ENCODE assay signal across 14 cellular contexts in the genomic region with DNA sequence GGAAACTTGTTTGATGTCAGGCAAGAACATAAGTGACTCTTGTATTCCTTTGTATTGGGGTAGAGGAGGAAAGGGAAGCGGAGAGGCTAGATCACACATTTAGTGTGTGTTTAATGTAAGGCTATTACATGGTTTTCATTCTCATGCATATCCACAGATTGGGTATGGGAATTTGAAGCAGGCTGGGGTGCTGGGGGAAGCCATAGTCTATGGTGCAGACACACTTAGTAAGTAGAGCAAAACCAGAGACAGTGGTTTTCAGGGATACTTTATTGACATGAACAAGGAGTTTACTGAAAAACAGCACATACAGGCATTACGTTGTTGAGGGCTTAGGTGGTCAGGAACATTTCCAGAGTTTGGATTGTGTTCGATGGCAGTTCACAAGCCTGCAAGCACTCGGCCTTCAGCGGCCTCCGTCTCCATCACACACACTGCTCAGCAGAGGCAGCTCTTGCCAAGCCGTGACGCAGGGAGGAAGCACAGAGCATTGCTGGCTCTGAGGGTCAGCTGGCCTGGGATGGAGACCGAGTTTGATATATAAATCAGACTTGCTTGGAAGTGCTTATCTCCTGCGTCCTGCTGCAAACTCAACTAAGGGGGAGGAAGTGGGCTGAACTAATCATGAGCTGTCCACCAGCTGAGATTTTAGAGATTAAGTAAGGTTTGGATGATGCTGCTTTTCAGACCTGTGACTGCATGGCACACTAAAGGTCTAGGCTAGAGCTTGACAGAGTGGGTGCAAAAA. TPM values are rescaled to one million over a fixed set of nuclear protein-coding genes. Genes with fewer than 3 reads are reported as not detected.
DNase-seq lines count a peak whose midpoint lies in the region; ATAC-seq, FAIRE-seq and TF ChIP-seq lines count a peak whose summit lies in the region.
"Had no signal": no experiment of that assay in that cellular context is flagged by ENCODE, and none has a peak within 500 bp of the region (broad histone marks: within the 10 kb centered on the region; RNA-seq: fewer than 3 reads in every experiment).

No MANE protein-coding gene starts in this region.

- no peak overlapping the region for H3K9ac ChIP-seq in K562 (ENCODE audit: insufficient read depth in 1 of 2, low read depth in 2 of 2, low read length in 2 of 2)

- no peak overlapping the region for H2AFZ ChIP-seq in K562 (ENCODE audit: low read depth, low read length)

- no peak for FAIRE-seq in K562 (lab: Jason Lieb, UNC)

- TF ChIP-seq RAD21 in K562 (CRISPR knock-in tag; conservative IDR thresholded peaks at IDR 0.05 in 1 of 2, IDR thresholded peaks at IDR 0.05 in 1 of 2), result no peak

- H3K9me3 ChIP-seq in K562 (replicated peaks; ENCODE audit: control insufficient read depth, insufficient read depth, low read depth, low read length) (no peaks in the 10 kb centered on the region), right cardiac atrium (ENCODE audit: control insufficient read depth, low read length) (no peaks in the 10 kb centered on the region)

- peak; percentile 11 for DNase-seq in LHCN-M2 (ENCODE audit: low read depth)
- peak in 1 of 4 experiments; percentile 15 for DNase-seq in K562 (ENCODE audit: extremely low read depth in 1 of 4, low spot score in 3 of 4)
- DNase-seq in right cardiac atrium, result peak; percentile 86 to 92 (median 88)
- peak; percentile 2 for DNase-seq in stromal cell of bone marrow (ENCODE audit: low read depth)
- no peak for DNase-seq in DMS153 treated with DMSO at 0.1 percent for 48 hours (lab: John Stamatoyannopoulos, UW; ENCODE audit: unreplicated experiment)
- DNase-seq in NCI-H1105 (lab: John Stamatoyannopoulos, UW), result no peak
- DNase-seq: activated T-cell treated with anti-CD3 and anti-CD28 coated beads for 4 hours; DMS53; foreskin melanocyte; GOT3; NK-92 treated with Interleukin-12 subunit alpha and Interleukin-12 subunit beta, amount 100 ng/mL, for 24 hours; T1000 had no signal

- intact Hi-C loops in K562 (cut with micrococcal nuclease), result no loop called here
- intact Hi-C loops in right cardiac atrium (cut with DNase I), result no loop called here

- no peak overlapping the region for H3K4me2 ChIP-seq in K562 (ENCODE audit: insufficient read depth, low read length)

- H3K27me3 ChIP-seq in K562 (ENCODE audit: control insufficient read depth in 2 of 2, insufficient read depth in 2 of 2, low read length in 2 of 2) (peaks cover 0 to 20% of the 10 kb centered on the region in 2 experiments; a peak in 3 of 5 replicates), right cardiac atrium (ENCODE audit: control insufficient read depth, insufficient read depth) (no peaks in the 10 kb centered on the region)

- TF ChIP-seq CTCF in K562 (IDR thresholded peaks at IDR 0.05 in 2 of 3, conservative IDR thresholded peaks at IDR 0.05 in 1 of 3; ENCODE audit: insufficient read depth in 2 of 3, low read depth in 1 of 3, low read length in 3 of 3), result no peak

- no peaks in the 10 kb centered on the region for H3K4me1 ChIP-seq in K562 (replicated peaks in 1 of 2; ENCODE audit: control insufficient read depth in 2 of 2, insufficient read depth in 2 of 2, low read length in 2 of 2)
- H3K4me1 ChIP-seq in right cardiac atrium (ENCODE audit: control insufficient read depth, insufficient read depth, low read length), result no peaks in the 10 kb centered on the region

- H3K36me3 ChIP-seq in K562 (ENCODE audit: control insufficient read depth, insufficient read depth, low read length), result no peaks in the 10 kb centered on the region

- no peak overlapping the region for H3K27ac ChIP-seq in K562 (ENCODE audit: extremely low read depth, low read depth, low read length)
- no peak overlapping the region for H3K27ac ChIP-seq in right cardiac atrium (ENCODE audit: low read length)

- H3K9me1 ChIP-seq in K562 (ENCODE audit: control insufficient read depth, insufficient read depth, low read length), result no peaks in the 10 kb centered on the region

- BruUV-seq in K562 (replicated peaks; lab: Mats Ljungman, UMichigan), result no TSS peak

- ATAC-seq in K562 (no peak; the same call in 1 of the 3 replicates), right cardiac atrium (peak; percentile 87 to 94), GM21390 (IDR thresholded peaks at IDR 0.05; ENCODE audit: unreplicated experiment) (no peak)

- TF ChIP-seq EP300 in K562 (IDR thresholded peaks at IDR 0.05; ENCODE audit: low read length), result no peak

- H4K20me1 ChIP-seq in K562 (replicated peaks; ENCODE audit: control insufficient read depth, insufficient read depth, low read length), result no peaks in the 10 kb centered on the region; the same call in 1 of the 2 replicates

- H3K79me2 ChIP-seq in K562 (ENCODE audit: control insufficient read depth, insufficient read depth, low read length), result no peaks in the 10 kb centered on the region

- in situ Hi-C loops in K562 (cut with MboI), result no loop called here

- CTCF ChIA-PET in K562 (lab: Yijun Ruan, JAX; ENCODE audit: low intra/inter-chr PET ratio), result no interaction called here

- H3K4me3 ChIP-seq in K562 (no peak overlapping the region), right cardiac atrium (ENCODE audit: low read length) (no peak overlapping the region)

- POLR2A ChIA-PET in K562 (lab: Yijun Ruan, JAX), result interaction anchor here (0.5 to 0.8 kb wide), 4 partner anchors 13 to 104 kb away, joined by 3 to 4 read pairs (median 4); a partner anchor contains a TSS

- TF ChIP-seq POLR2A in K562 (conservative IDR thresholded peaks at IDR 0.05), result no peak

- 0% methylated on average over 9 of the region's 10 CpGs for WGBS in K562 (ENCODE audit: insufficient coverage, low coverage, missing lambda C conversion rate)
- WGBS in right cardiac atrium, result 30% methylated on average over 10 of the region's 10 CpGs

TF ChIP-seq in K562, 482 proteins besides CTCF, POLR2A, EP300 and RAD21 (continues in another document):
- TF ChIP-seq ARID1B (IDR thresholded peaks at IDR 0.05) (peak; percentile 61; the same call in 1 of the 2 replicates), SIN3B (IDR thresholded peaks at IDR 0.05; ENCODE audit: low read depth) (no peak), KDM1A (IDR thresholded peaks at IDR 0.05) (peak; percentile 80 to 83), RCOR1 (IDR thresholded peaks at IDR 0.05; ENCODE audit: borderline replicate concordance in 1 of 2, low read depth in 2 of 2, low read length in 2 of 2) (peak in 1 of 2 experiments; percentile 92; a peak in 2 of 4 replicates), TEAD4 (IDR thresholded peaks at IDR 0.05; ENCODE audit: low read length) (peak; percentile 80), TEAD4 (CRISPR knock-in tag; IDR thresholded peaks at IDR 0.05; ENCODE audit: borderline replicate concordance) (no peak), CBFA2T2 (conservative IDR thresholded peaks at IDR 0.05) (peak; percentile 60), ASH1L (IDR thresholded peaks at IDR 0.05; ENCODE audit: borderline replicate concordance, low read depth, partially characterized antibody) (no peak), FOSL1 (tag; conservative IDR thresholded peaks at IDR 0.05) (peak; percentile 66), NFE2 (IDR thresholded peaks at IDR 0.05; ENCODE audit: low read depth) (peak; percentile 40; the same call in 1 of the 2 replicates), MEIS2 (IDR thresholded peaks at IDR 0.05; ENCODE audit: partially characterized antibody) (peak; percentile 7), MAFF (IDR thresholded peaks at IDR 0.05; ENCODE audit: low read length) (no peak), TCF3 (CRISPR knock-in tag; IDR thresholded peaks at IDR 0.05) (peak; percentile 33; the same call in 1 of the 2 replicates), KLF16 (IDR thresholded peaks at IDR 0.05) (peak; percentile 67; the same call in 1 of the 2 replicates), HDAC1 (IDR thresholded peaks at IDR 0.05) (0 out of 4 replicates have a peak, but pooled peaks of 1 of the 2 experiments have one; percentile 25), CBFA2T3 (IDR thresholded peaks at IDR 0.05) (peak; percentile 76), TAL1 (IDR thresholded peaks at IDR 0.05) (peak; percentile 60), GATA2 (CRISPR knock-in tag; IDR thresholded peaks at IDR 0.05) (0 out of 2 replicates have a peak, but pooled peaks have one; percentile 11), BMI1 (IDR thresholded peaks at IDR 0.05; ENCODE audit: low read length) (no peak)
- TF ChIP-seq, protein P1, sequence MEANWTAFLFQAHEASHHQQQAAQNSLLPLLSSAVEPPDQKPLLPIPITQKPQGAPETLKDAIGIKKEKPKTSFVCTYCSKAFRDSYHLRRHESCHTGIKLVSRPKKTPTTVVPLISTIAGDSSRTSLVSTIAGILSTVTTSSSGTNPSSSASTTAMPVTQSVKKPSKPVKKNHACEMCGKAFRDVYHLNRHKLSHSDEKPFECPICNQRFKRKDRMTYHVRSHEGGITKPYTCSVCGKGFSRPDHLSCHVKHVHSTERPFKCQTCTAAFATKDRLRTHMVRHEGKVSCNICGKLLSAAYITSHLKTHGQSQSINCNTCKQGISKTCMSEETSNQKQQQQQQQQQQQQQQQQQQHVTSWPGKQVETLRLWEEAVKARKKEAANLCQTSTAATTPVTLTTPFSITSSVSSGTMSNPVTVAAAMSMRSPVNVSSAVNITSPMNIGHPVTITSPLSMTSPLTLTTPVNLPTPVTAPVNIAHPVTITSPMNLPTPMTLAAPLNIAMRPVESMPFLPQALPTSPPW (CRISPR knock-in tag; IDR thresholded peaks at IDR 0.05), result peak; percentile 92

RNA-seq across cellular contexts. Expression of a gene that starts 25.3 kb away (rescaled TPM):
- not detected in 2 replicates for total RNA-seq in LHCN-M2 (2014; rRNA removed)
- 0.06 TPM for polyA plus RNA-seq in LHCN-M2 (2012)
- not detected in 2 replicates for total RNA-seq in K562 (2011; cell fraction: chromatin; rRNA removed; ENCODE audit: low replicate concordance)
- 0.26 TPM in 1 of 2 replicates, not detected in the other for total RNA-seq in K562 (2011; cell fraction: nucleolus; rRNA removed)
- total RNA-seq in K562 (2011; cell fraction: nucleoplasm; rRNA removed), result 0.07 TPM in 1 of 2 replicates, not detected in the other
- total RNA-seq in K562 (2014; rRNA removed), result not detected in 2 replicates
- not detected in 2 replicates for total RNA-seq in K562 (2014; rRNA removed; fragmentation: Illumina TruSeq; extraction: Trizol)
- not detected in 2 replicates for total RNA-seq in K562 (2015; rRNA removed; fragmentation: Illumina TruSeq; extraction: Trizol)
- 0.04 TPM in 1 of 2 replicates, not detected in the other for total RNA-seq in K562 (2021)
- 0.01 TPM in 2 replicates for polyA plus RNA-seq in K562 (2011; rRNA removed)
- not detected in 2 replicates for polyA plus RNA-seq in K562 (2011; cell fraction: cytosol; rRNA removed)
- polyA plus RNA-seq in K562 (2011; cell fraction: nucleus; rRNA removed), result 0.01 TPM in 1 of 2 replicates, not detected in the other
- polyA plus RNA-seq in K562 (2012), result 0.01 and 0.07 TPM in 2 replicates
- polyA plus RNA-seq in K562 (2014; fragmentation: Illumina TruSeq; extraction: Trizol), result not detected in 2 replicates
- not detected for polyA plus RNA-seq in K562 (2014; fragmentation: Nextera tagmentation; extraction: Ambion mirVana)
- polyA plus RNA-seq in K562 (2014; rRNA removed), result 0.15 TPM in 1 of 2 replicates, not detected in the other
- polyA minus RNA-seq in K562 (2011; rRNA and poly(A)+ RNA removed), result 0.04 TPM in 1 of 2 replicates, not detected in the other
- not detected in 2 replicates for polyA minus RNA-seq in K562 (2011; cell fraction: cytosol; rRNA and poly(A)+ RNA removed)
- not detected in 2 replicates for polyA minus RNA-seq in K562 (2011; cell fraction: nucleus; rRNA and poly(A)+ RNA removed)
- under 1 TPM; 0.20 to 0.91 (median 0.57) TPM for total RNA-seq in right cardiac atrium
- 0.41 TPM for polyA plus RNA-seq in right cardiac atrium
- total RNA-seq: mononuclear cell had no signal

Comparison
In these comparisons a context has a peak if more than half of its experiments do, and no peak if none do; other contexts are left out.
1. DNase-seq: peak in LHCN-M2 (single experiment), right cardiac atrium (3 of 3) and stromal cell of bone marrow (single experiment); none in DMS153 treated with DMSO at 0.1 percent for 48 hours (single experiment) and NCI-H1105 (single experiment).
2. ATAC-seq: peak in right cardiac atrium (2 of 2); none in K562 (single experiment) and GM21390 (single experiment).